Comparison of ENCODE assay signal across 9 cellular contexts in genomic region chr5:115246361-115246991, GRCh38. TPM values are rescaled to one million over a fixed set of nuclear protein-coding genes. Genes with fewer than 3 reads are reported as not detected.
A peak's percentile ranks its signal among the peaks of the same experiment; 100 is the strongest.
DNase-seq lines count a peak whose midpoint lies in the region; ATAC-seq and TF ChIP-seq lines count a peak whose summit lies in the region.
"Had no signal": no experiment of that assay in that cellular context is flagged by ENCODE, and none has a peak within 500 bp of the region (broad histone marks: within the 10 kb centered on the region; RNA-seq: fewer than 3 reads in every experiment).

No MANE protein-coding gene starts in this region.

- no peak overlapping the region for H3K4me2 ChIP-seq in GM23248 (ENCODE audit: unreplicated experiment)
- H3K4me2 ChIP-seq: BLaER1 treated with 17β-estradiol and CSF1 and Interleukin-3, amounts not matched to agents 10 nM and 100 nM had no signal

- peaks cover 6% of the 10 kb centered on the region; the same call in 1 of the 2 replicates for H3F3A ChIP-seq in GM23248 (ENCODE audit: insufficient read depth)

- H3K9ac ChIP-seq in GM23248: no peak overlapping the region

- 35 to 37% methylated on average over 3 of the region's 3 CpGs for WGBS in GM23248 (ENCODE audit: low coverage in 1 of 2, low lambda C conversion rate in 2 of 2, missing lambda C conversion rate in 2 of 2), 2 experiments
- WGBS in heart right ventricle, 2 donors: 29 to 52% methylated on average over 3 of the region's 3 CpGs

- peaks cover 94% of the 10 kb centered on the region for H3K79me2 ChIP-seq in GM23248 (ENCODE audit: insufficient read depth)

- DNase-seq in NCI-H2081 (lab: John Stamatoyannopoulos, UW) (peak; percentile 23 to 41), NCI-H2081 treated with DMSO at 0.1 percent for 48 hours (lab: John Stamatoyannopoulos, UW) (no peak), GM23248 (peak; percentile 64), NCI-H1048 (lab: John Stamatoyannopoulos, UW) (peak; percentile 28), WERI-Rb-1 (no peak), heart right ventricle (no peak)
- DNase-seq in stimulated activated naive CD8-positive, alpha-beta T cell treated with anti-CD3 and anti-CD28 coated beads, Interleukin-15, Interleukin-2, amounts not matched to agents 100 U/mL and 50 U/mL, for 24 hours: no peak
- no peak for DNase-seq in NK-92 treated with Interleukin-12 subunit alpha and Interleukin-12 subunit beta, amount 100 ng/mL, for 24 hours (lab: John Stamatoyannopoulos, UW)

- H3K9me3 ChIP-seq in GM23248 (ENCODE audit: low read depth) (no peaks in the 10 kb centered on the region), WERI-Rb-1 (ENCODE audit: severe bottlenecking) (no peaks in the 10 kb centered on the region), heart right ventricle (no peaks in the 10 kb centered on the region)

- H3K36me3 ChIP-seq in GM23248 (ENCODE audit: low read depth): no peaks in the 10 kb centered on the region
- H3K36me3 ChIP-seq in WERI-Rb-1: no peaks in the 10 kb centered on the region
- H3K36me3 ChIP-seq in heart right ventricle: peaks cover 0 to 25% (median 4%) of the 10 kb centered on the region in 9 donors

- H3K27me3 ChIP-seq in GM23248 (replicated peaks; ENCODE audit: insufficient read depth): no peaks in the 10 kb centered on the region
- no peaks in the 10 kb centered on the region for H3K27me3 ChIP-seq in WERI-Rb-1 (ENCODE audit: insufficient read depth, low read depth, severe bottlenecking)
- H3K27me3 ChIP-seq in heart right ventricle: no peaks in the 10 kb centered on the region
- H3K27me3 ChIP-seq: BLaER1 treated with 17β-estradiol and CSF1 and Interleukin-3, amounts not matched to agents 10 nM and 100 nM had no signal

- no peak overlapping the region for H3K4me3 ChIP-seq in GM23248
- H3K4me3 ChIP-seq in WERI-Rb-1 (ENCODE audit: low read depth, low read length): no peak overlapping the region
- no peak overlapping the region for H3K4me3 ChIP-seq in heart right ventricle
- H3K4me3 ChIP-seq: BLaER1 treated with 17β-estradiol and CSF1 and Interleukin-3, amounts not matched to agents 10 nM and 100 nM had no signal

- peak in 1 of 8 donors; percentile 54 for ATAC-seq in heart right ventricle
- ATAC-seq in stimulated activated naive CD8-positive, alpha-beta T cell treated with anti-CD3 and anti-CD28 coated beads, Interleukin-15, Interleukin-2, amounts not matched to agents 100 U/mL and 50 U/mL, for 24 hours: peak; percentile 49

- H2AFZ ChIP-seq in GM23248: no peak overlapping the region

- no peak overlapping the region for H3K27ac ChIP-seq in GM23248
- no peak overlapping the region for H3K27ac ChIP-seq in WERI-Rb-1
- H3K27ac ChIP-seq in heart right ventricle: no peak overlapping the region
- H3K27ac ChIP-seq: BLaER1 treated with 17β-estradiol and CSF1 and Interleukin-3, amounts not matched to agents 10 nM and 100 nM had no signal

- H3K9me2 ChIP-seq in GM23248 (ENCODE audit: insufficient read depth): no peaks in the 10 kb centered on the region

- in situ Hi-C loops in GM23248 (cut with MboI): no loop called here

- TF ChIP-seq CTCF in WERI-Rb-1 (IDR thresholded peaks at IDR 0.05; ENCODE audit: low read depth, low read length) (peak; percentile 34), heart right ventricle (IDR thresholded peaks at IDR 0.05) (peak; percentile 59 to 80 (median 68))

- no peaks in the 10 kb centered on the region; the same call in 1 of the 2 replicates for H4K20me1 ChIP-seq in GM23248 (ENCODE audit: insufficient read depth)

- H3K4me1 ChIP-seq in GM23248 (ENCODE audit: insufficient read depth) (peaks cover 8% of the 10 kb centered on the region), heart right ventricle (peaks cover 0 to 24% (median 11%) of the 10 kb centered on the region in 9 donors)

- intact Hi-C loops in heart right ventricle (cut with DNase I): loop anchor here in 9 of 10 donors (5.0 to 10.0 kb wide), 4 partner anchors 149 to 1634 kb away; no protein-coding TSS in a partner anchor

RNA-seq across cellular contexts. Expression of gene PGGT1B, which starts 16.2 kb away (rescaled TPM):
- total RNA-seq in GM23248 (2014; rRNA removed; shearing (Covaris generic)): 10.2 and 20.1 TPM in 2 replicates
- polyA plus RNA-seq in GM23248 (2016; fragmentation: Nextera tagmentation; extraction: Ambion mirVana): 13.7 and 17.8 TPM in 2 replicates
- 10 to 100 TPM; 21.1 to 31.7 (median 28.7) TPM for total RNA-seq in heart right ventricle
- polyA plus RNA-seq in heart right ventricle: 1 to 10 TPM; 2.0 to 2.8 TPM

RNA-seq across cellular contexts. Expression of gene CCDC112, which starts 50.0 kb away (rescaled TPM):
- total RNA-seq in GM23248 (2014; rRNA removed; shearing (Covaris generic)): 4.2 and 4.6 TPM in 2 replicates
- polyA plus RNA-seq in GM23248 (2016; fragmentation: Nextera tagmentation; extraction: Ambion mirVana) (5.5 and 7.3 TPM in 2 replicates), heart right ventricle (10 to 100 TPM in 1 of 2 donors, 1 to 10 TPM in 1; 3.0 to 10.8 TPM)
- total RNA-seq in heart right ventricle: 1 to 10 TPM; 3.3 to 7.5 (median 4.8) TPM

Comparison
In these comparisons a context has a peak if more than half of its experiments do, and no peak if none do; other contexts are left out.
1. DNase-seq: peak in NCI-H2081 (2 of 2), GM23248 (single experiment) and NCI-H1048 (single experiment); none in NCI-H2081 treated with DMSO at 0.1 percent for 48 hours (single experiment), WERI-Rb-1 (single experiment), heart right ventricle (0 of 2), stimulated activated naive CD8-positive, alpha-beta T cell treated with anti-CD3 and anti-CD28 coated beads, Interleukin-15, Interleukin-2, amounts not matched to agents 100 U/mL and 50 U/mL, for 24 hours (single experiment) and NK-92 treated with Interleukin-12 subunit alpha and Interleukin-12 subunit beta, amount 100 ng/mL, for 24 hours (single experiment).